ENCODE assay signal across 9 cellular contexts in the genomic region with DNA sequence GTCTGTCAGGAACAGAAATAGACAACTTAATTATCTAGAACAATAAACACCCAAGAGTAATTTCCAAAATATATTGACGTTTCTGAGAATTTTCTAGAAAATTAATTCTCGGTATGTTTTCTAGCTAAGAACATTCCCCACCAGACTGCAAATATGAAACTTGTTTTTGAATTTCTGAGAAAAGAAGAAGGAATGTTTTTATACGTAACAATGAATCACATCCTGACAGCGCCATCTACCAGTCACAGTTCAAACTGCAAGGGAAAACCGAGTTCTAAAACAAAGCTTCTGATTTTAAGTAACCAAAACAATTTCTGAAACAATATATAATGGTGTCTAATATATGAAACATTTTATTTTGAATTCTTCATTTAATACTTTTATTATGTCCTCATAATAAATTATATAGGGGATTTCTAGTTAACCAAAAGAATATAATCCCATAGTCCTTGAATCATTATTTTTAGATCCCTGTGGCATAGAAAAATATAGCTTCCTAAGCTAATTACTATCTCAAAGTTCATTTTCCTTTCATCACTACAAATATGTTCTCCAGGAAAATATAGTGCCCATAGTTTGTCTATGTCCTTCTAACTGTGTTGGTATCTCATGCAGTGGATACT. TPM values are rescaled to one million over a fixed set of nuclear protein-coding genes. Genes with fewer than 3 reads are reported as not detected.
DNase-seq lines count a peak whose midpoint lies in the region; ATAC-seq, FAIRE-seq and TF ChIP-seq lines count a peak whose summit lies in the region.
"Had no signal": no experiment of that assay in that cellular context is flagged by ENCODE, and none has a peak within 500 bp of the region (broad histone marks: within the 10 kb centered on the region; RNA-seq: fewer than 3 reads in every experiment).

No MANE protein-coding gene starts in this region.

- peaks cover 8% of the 10 kb centered on the region; the same call in 1 of the 2 replicates for H3K4me1 ChIP-seq in OCI-LY3 (ENCODE audit: low read length)
- peaks cover 9% of the 10 kb centered on the region for H3K4me1 ChIP-seq in osteoblast (ENCODE audit: insufficient read depth, low read length)

- no peaks in the 10 kb centered on the region for H4K20me1 ChIP-seq in OCI-LY3 (ENCODE audit: insufficient read depth, low read length)
- no peaks in the 10 kb centered on the region for H4K20me1 ChIP-seq in osteoblast (ENCODE audit: insufficient read depth, low read length)

- TF ChIP-seq CTCF in HFF-Myc (IDR thresholded peaks at IDR 0.05; ENCODE audit: low read depth, low read length, missing control alignments): peak; percentile 72
- TF ChIP-seq CTCF in OCI-LY3 (IDR thresholded peaks at IDR 0.05; ENCODE audit: low read depth, low read length): peak; percentile 74
- TF ChIP-seq CTCF in osteoblast (IDR thresholded peaks at IDR 0.05; ENCODE audit: extremely low read depth, low read depth, low read length): peak; percentile 84

- H3K79me2 ChIP-seq in OCI-LY3 (ENCODE audit: low read length) (no peaks in the 10 kb centered on the region), osteoblast (ENCODE audit: insufficient read depth, low read length) (no peaks in the 10 kb centered on the region)

- no peak overlapping the region for H3K9ac ChIP-seq in OCI-LY3 (ENCODE audit: low read length)

- H3K4me3 ChIP-seq in HFF-Myc (replicated peaks; ENCODE audit: low read depth, low read length) (no peak overlapping the region), OCI-LY3 (ENCODE audit: low read length) (peak overlapping the region; percentile 28; the same call in 1 of the 2 replicates), osteoblast (ENCODE audit: insufficient read depth, low read length) (no peak overlapping the region)

- H3K27me3 ChIP-seq in OCI-LY3 (ENCODE audit: low read depth, low read length) (no peaks in the 10 kb centered on the region), osteoblast (ENCODE audit: insufficient read depth, low read length) (no peaks in the 10 kb centered on the region)

- H2AFZ ChIP-seq in OCI-LY3 (ENCODE audit: low read depth, low read length) (peak overlapping the region; percentile 72; the same call in 1 of the 2 replicates), osteoblast (ENCODE audit: low read length) (peak overlapping the region; percentile 88)

- no peaks in the 10 kb centered on the region for H3K9me3 ChIP-seq in OCI-LY3 (ENCODE audit: insufficient read depth, low read length)
- no peaks in the 10 kb centered on the region for H3K9me3 ChIP-seq in osteoblast (ENCODE audit: low read depth, low read length)

- H3K36me3 ChIP-seq in OCI-LY3 (replicated peaks; ENCODE audit: low read depth, low read length) (no peaks in the 10 kb centered on the region), osteoblast (ENCODE audit: insufficient read depth, low read length) (no peaks in the 10 kb centered on the region)

- peak; percentile 39 for FAIRE-seq in endometrium (lab: Jason Lieb, UNC)

- H3K4me2 ChIP-seq in OCI-LY3 (ENCODE audit: low read length) (peak overlapping the region; percentile 37; the same call in 1 of the 2 replicates), osteoblast (ENCODE audit: insufficient read depth, low read length) (no peak overlapping the region)

- DNase-seq in D341Med (ENCODE audit: low spot score): peak; percentile 16
- DNase-seq in HFF-Myc (ENCODE audit: extremely low read depth, low read depth): peak; percentile 39
- no peak for DNase-seq in osteoblast (ENCODE audit: insufficient read length, low spot score, missing footprints)
- DNase-seq in NCI-H187 (lab: John Stamatoyannopoulos, UW): no peak

- no peak overlapping the region for H3K27ac ChIP-seq in OCI-LY3 (ENCODE audit: low read length)
- peak overlapping the region; percentile 28 for H3K27ac ChIP-seq in osteoblast (ENCODE audit: low read depth, low read length)

- ATAC-seq in HG03097 (IDR thresholded peaks at IDR 0.05; ENCODE audit: low FRiP score, unreplicated experiment) (no peak), HG02852 (IDR thresholded peaks at IDR 0.05; ENCODE audit: unreplicated experiment) (no peak)

RNA-seq across cellular contexts. Expression of gene MEOX2, which starts 34.5 kb away (rescaled TPM):
- total RNA-seq in osteoblast: 3.8 and 4.7 TPM in 2 replicates
- total RNA-seq: T-helper 2 cell treated with Interferon-gamma antibody and Interleukin-4, amounts not matched to agents 100 ng/mL and 5 ng/mL, for 36 hours had no signal

Comparison
In these comparisons a context has a peak if more than half of its experiments do, and no peak if none do; other contexts are left out.
1. DNase-seq: peak in D341Med (single experiment) and HFF-Myc (single experiment); none in osteoblast (single experiment) and NCI-H187 (0 of 2).
2. Peak in every context shown above with its lines, with median percentiles within 50 percentile points of each other: CTCF ChIP-seq.